33 cellular contexts compared by ENCODE assay signal in genomic region chr9:20518735-20519134, GRCh38.
"Had no signal": no experiment of that assay in that cellular context is flagged by ENCODE, and none has a peak within 500 bp of the region (broad histone marks: within the 10 kb centered on the region; RNA-seq: fewer than 3 reads in every experiment).

No MANE protein-coding gene starts in this region.

- H3K27me3 ChIP-seq: ascending aorta, breast epithelium, cardiac muscle cell, esophagus squamous epithelium, gastroesophageal sphincter, heart right ventricle had no signal

- H3K4me1 ChIP-seq: ascending aorta, breast epithelium, esophagus squamous epithelium, gastroesophageal sphincter had no signal

- H3K36me3 ChIP-seq: ascending aorta, breast epithelium, cardiac muscle cell, esophagus squamous epithelium, gastroesophageal sphincter, heart right ventricle had no signal

- H3K4me3 ChIP-seq: ascending aorta, breast epithelium, cardiac muscle cell, coronary artery, esophagus squamous epithelium, gastroesophageal sphincter, heart right ventricle had no signal

- H3K9me3 ChIP-seq: ascending aorta, breast epithelium, esophagus squamous epithelium, gastroesophageal sphincter, heart right ventricle had no signal

- FAIRE-seq: endothelial cell of umbilical vein had no signal

- DNase-seq: activated CD4-positive, alpha-beta memory T cell treated with anti-CD3 and anti-CD28 coated beads, Interleukin-2, amount 10 ng/mL, durations not matched to agents 7 days and 5 days; activated CD4-positive, alpha-beta T cell treated with anti-CD3 and anti-CD28 coated beads for 1 hour; activated CD4-positive, alpha-beta T cell treated with anti-CD3 and anti-CD28 coated beads for 4 hours; activated CD4-positive, alpha-beta T cell treated with anti-CD3 and anti-CD28 coated beads, Interleukin-2, amount 10 ng/mL, durations not matched to agents 7 days and 5 days; activated CD4-positive, alpha-beta T cell treated with anti-CD3 and anti-CD28 coated beads, Interleukin-2, amount 50 U/mL, for 4 hours; activated CD8-positive, alpha-beta memory T cell treated with anti-CD3 and anti-CD28 coated beads, Interleukin-2, amount 50 U/mL, for 48 hours; activated gamma-delta T cell; activated naive CD4-positive, alpha-beta T cell; activated naive CD4-positive, alpha-beta T cell treated with anti-CD3 and anti-CD28 coated beads, Interleukin-2, amount 10 ng/mL, durations not matched to agents 7 days and 5 days; activated naive CD8-positive, alpha-beta T cell treated with anti-CD3 and anti-CD28 coated beads, Interleukin-2, amount 10 ng/mL, durations not matched to agents 7 days and 5 days; activated T-cell treated with anti-CD3 and anti-CD28 coated beads for 4 hours; activated T-cell treated with anti-CD3 and anti-CD28 coated beads, Interleukin-2, amount 50 U/mL, for 24 hours; activated T-cell treated with anti-CD3 and anti-CD28 coated beads, Interleukin-2, amount 50 U/mL, for 72 hours; central memory CD4-positive, alpha-beta T cell; cerebellar nuclear complex; dermis blood vessel endothelial cell; effector CD4-positive, alpha-beta T cell; effector memory CD8-positive, alpha-beta T cell; esophagus squamous epithelium; foreskin melanocyte; heart right ventricle; T-helper 1 cell; T-helper 17 cell; T1000 had no signal

- ATAC-seq: activated naive CD4-positive, alpha-beta T cell treated with anti-CD3 and anti-CD28 coated beads, Interleukin-2, amount 50 U/mL, for 72 hours; activated T-cell treated with anti-CD3 and anti-CD28 coated beads, Interleukin-2, amount 50 U/mL, for 72 hours; effector memory CD8-positive, alpha-beta T cell; gastroesophageal sphincter; heart right ventricle; T-helper 17 cell; WTC11 had no signal

- H3K27ac ChIP-seq: ascending aorta, breast epithelium, cardiac muscle cell, coronary artery, epithelial cell of prostate, esophagus squamous epithelium, gastroesophageal sphincter, heart right ventricle had no signal
